ENCODE assay signal across 8 cellular contexts in genomic region chr16:85689285-85689949, GRCh38. TPM values are rescaled to one million over a fixed set of nuclear protein-coding genes. Genes with fewer than 3 reads are reported as not detected.
DNase-seq lines count a peak whose midpoint lies in the region; ATAC-seq, FAIRE-seq and TF ChIP-seq lines count a peak whose summit lies in the region.

No MANE protein-coding gene starts in this region.

- H3K27me3 ChIP-seq in AG04450 (ENCODE audit: control insufficient read depth, insufficient read depth, low read length) (peaks cover 7% of the 10 kb centered on the region), HCT116 (ENCODE audit: insufficient read depth, low read length) (no peaks in the 10 kb centered on the region), astrocyte (ENCODE audit: insufficient read depth, low read length) (no peaks in the 10 kb centered on the region)

- H3K4me3 Mint-ChIP-seq in astrocyte (ENCODE audit: unreplicated experiment) (peak overlapping the region; percentile 76), memory B cell (peak overlapping the region; percentile 62)

- peak overlapping the region; percentile 43 for H3K9ac ChIP-seq in HCT116 (ENCODE audit: low read length)
- no peak overlapping the region for H3K9ac ChIP-seq in astrocyte (ENCODE audit: low read length)

- no peaks in the 10 kb centered on the region for H3K9me2 ChIP-seq in HCT116 (ENCODE audit: insufficient read depth)

- H3K36me3 ChIP-seq in HCT116 (ENCODE audit: control insufficient read depth in 1 of 2, insufficient read depth in 2 of 2, low read length in 2 of 2) (peaks cover 5 to 9% of the 10 kb centered on the region in 2 experiments; a peak in 1 of 4 replicates), astrocyte (ENCODE audit: insufficient read depth, low read length) (no peaks in the 10 kb centered on the region)

- H3K36me3 Mint-ChIP-seq in astrocyte (ENCODE audit: low read depth, unreplicated experiment) (no peaks in the 10 kb centered on the region), memory B cell (no peaks in the 10 kb centered on the region)

- no peak for TF ChIP-seq RAD21 in HCT116 (IDR thresholded peaks at IDR 0.05; ENCODE audit: low read depth)

- TF ChIP-seq CTCF in AG04450 (IDR thresholded peaks at IDR 0.05; ENCODE audit: low read depth, low read length): no peak
- no peak for TF ChIP-seq CTCF in HCT116 (IDR thresholded peaks at IDR 0.05 in 2 of 3, conservative IDR thresholded peaks at IDR 0.05 in 1 of 3; ENCODE audit: borderline replicate concordance in 1 of 3, insufficient read depth in 1 of 3, low read depth in 2 of 3, low read length in 2 of 3)
- no peak for TF ChIP-seq CTCF in astrocyte (IDR thresholded peaks at IDR 0.05; ENCODE audit: insufficient read depth, low read depth, low read length)
- TF ChIP-seq CTCF in GM10248 (IDR thresholded peaks at IDR 0.05; ENCODE audit: control extremely low read depth, extremely low read depth, low read depth, missing control alignments): no peak

- ATAC-seq in HCT116 (peak; percentile 31), memory B cell (ENCODE audit: low read depth) (no peak), GM21526 (IDR thresholded peaks at IDR 0.05; ENCODE audit: low FRiP score, unreplicated experiment) (no peak), GM18498 (IDR thresholded peaks at IDR 0.05; ENCODE audit: unreplicated experiment) (no peak)

- H3K4me2 ChIP-seq in HCT116 (ENCODE audit: low read length) (peak overlapping the region; percentile 82), astrocyte (ENCODE audit: low read length) (peak overlapping the region; percentile 97)

- H3K9me3 Mint-ChIP-seq in astrocyte (ENCODE audit: unreplicated experiment) (peaks cover 2% of the 10 kb centered on the region), memory B cell (no peaks in the 10 kb centered on the region)

- CTCF ChIA-PET in AG04450 (lab: Charles Lee) (interaction anchor here (1.2 kb wide), 2 partner anchors 28 to 73 kb away, joined by 4 to 5 read pairs; no protein-coding TSS in a partner anchor), HCT116 (lab: Charles Lee) (interaction anchor here (0.6 to 1.0 kb wide), 2 partner anchors 28 to 437 kb away, joined by 3 read pairs; no protein-coding TSS in a partner anchor), GM10248 (lab: Yijun Ruan, JAX) (interaction anchor here (1.4 to 2.7 kb wide), 8 partner anchors 14 to 79 kb away, joined by 3 to 14 read pairs (median 4); no protein-coding TSS in a partner anchor)

- H3K9me3 ChIP-seq in AG04450 (ENCODE audit: control insufficient read depth, insufficient read depth, low read length) (no peaks in the 10 kb centered on the region), HCT116 (ENCODE audit: control insufficient read depth in 1 of 2, insufficient read depth in 1 of 2, low read depth in 1 of 2, low read length in 2 of 2) (no peaks in the 10 kb centered on the region), astrocyte (ENCODE audit: insufficient read depth, low read depth, low read length) (no peaks in the 10 kb centered on the region)

- H4K20me1 ChIP-seq in HCT116 (ENCODE audit: insufficient read depth) (no peaks in the 10 kb centered on the region; the same call in 1 of the 2 replicates), astrocyte (ENCODE audit: insufficient read depth, low read length) (no peaks in the 10 kb centered on the region)

- no peak for TF ChIP-seq POLR2A in HCT116 (IDR thresholded peaks at IDR 0.05; ENCODE audit: borderline replicate concordance, extremely low read depth, insufficient read depth, insufficient read length)

- H3K79me2 ChIP-seq in HCT116 (ENCODE audit: insufficient read depth, low read length): peaks cover 40% of the 10 kb centered on the region
- H3K79me2 ChIP-seq in astrocyte (ENCODE audit: insufficient read depth, low read length): peaks cover 7% of the 10 kb centered on the region

- no peak for FAIRE-seq in astrocyte (lab: Jason Lieb, UNC)

- H3K4me3 ChIP-seq in AG04450 (ENCODE audit: low read depth, low read length) (peak overlapping the region; percentile 55), HCT116 (replicated peaks in 1 of 2; ENCODE audit: low read depth in 1 of 2, low read length in 2 of 2) (peak overlapping the region; percentile 42 to 91), astrocyte (ENCODE audit: insufficient read depth, low read depth, low read length) (peak overlapping the region; percentile 49)

- H2AFZ ChIP-seq in HCT116 (ENCODE audit: low read depth, low read length, poor library complexity, severe bottlenecking): peak overlapping the region; percentile 91
- H2AFZ ChIP-seq in astrocyte (ENCODE audit: low read depth, low read length): peak overlapping the region; percentile 56

- peaks cover 14 to 24% of the 10 kb centered on the region in 2 experiments for H3K4me1 ChIP-seq in HCT116 (ENCODE audit: control insufficient read depth in 1 of 2, insufficient read depth in 2 of 2, low read length in 2 of 2)
- H3K4me1 ChIP-seq in astrocyte (ENCODE audit: insufficient read depth, low read length): peaks cover 4% of the 10 kb centered on the region

- BruUV-seq in HCT116 (replicated peaks; lab: Mats Ljungman, UMichigan): no TSS peak

- intact Hi-C loops in HCT116 (cut with micrococcal nuclease): loop anchor here (2.0 kb wide), 1 partner anchor 75 kb away; no protein-coding TSS in a partner anchor

- H3K4me1 Mint-ChIP-seq in astrocyte (ENCODE audit: low read depth, unreplicated experiment) (no peaks in the 10 kb centered on the region), memory B cell (peaks cover 3% of the 10 kb centered on the region)

- H3K27ac Mint-ChIP-seq in astrocyte (ENCODE audit: unreplicated experiment) (no peak overlapping the region), memory B cell (no peak overlapping the region)

- H3K27me3 Mint-ChIP-seq in astrocyte (ENCODE audit: low read depth, unreplicated experiment): peaks cover 14% of the 10 kb centered on the region
- H3K27me3 Mint-ChIP-seq in memory B cell: peaks cover 7% of the 10 kb centered on the region

- DNase-seq in AG04450 (ENCODE audit: low read depth, low spot score): no peak
- DNase-seq in HCT116 (ENCODE audit: low read depth, low spot score): no peak
- no peak for DNase-seq in astrocyte (ENCODE audit: low read depth)
- DNase-seq in memory B cell (ENCODE audit: low spot score in 2 of 2): peak in 1 of 2 donors; percentile 16
- no peak for DNase-seq in HuH-7 (ENCODE audit: low spot score)
- DNase-seq in GM10248 (ENCODE audit: extremely low spot score): no peak

- RAD21 ChIA-PET in HCT116 (lab: Charles Lee; ENCODE audit: low non-redundant PET in 1 of 2, low total read pairs in 2 of 2, uncharacterized antibody in 2 of 2, unreplicated experiment in 2 of 2): interaction anchor here in 1 of 2 experiments (0.6 kb wide), 1 partner anchor 48 kb away, joined by 3 read pairs; no protein-coding TSS in a partner anchor

- POLR2A ChIA-PET in AG04450 (lab: Yijun Ruan, JAX): no interaction called here
- POLR2A ChIA-PET in HCT116 (lab: Charles Lee): interaction anchor here (1.0 kb wide), 1 partner anchor 10 kb away, joined by 3 read pairs; no protein-coding TSS in a partner anchor
- POLR2A ChIA-PET in GM10248 (lab: Yijun Ruan, JAX): no interaction called here

- H3K27ac ChIP-seq in AG04450 (ENCODE audit: low read depth, low read length) (no peak overlapping the region), HCT116 (ENCODE audit: low read depth, low read length) (no peak overlapping the region), astrocyte (ENCODE audit: low read depth, low read length) (no peak overlapping the region)

TF ChIP-seq in HCT116, 20 proteins besides CTCF, POLR2A, EP300 and RAD21:
- TF ChIP-seq ELF1 (IDR thresholded peaks at IDR 0.05; ENCODE audit: borderline replicate concordance, low read depth): no peak
- no peak for TF ChIP-seq REST (IDR thresholded peaks at IDR 0.05; ENCODE audit: low read depth)
- no peak for TF ChIP-seq SRF (IDR thresholded peaks at IDR 0.05; ENCODE audit: low read depth)
- TF ChIP-seq EZH2phosphoT487 (IDR thresholded peaks at IDR 0.05; ENCODE audit: borderline replicate concordance): no peak
- no peak for TF ChIP-seq ZNF274 (IDR thresholded peaks at IDR 0.05; ENCODE audit: low read depth, low read length)
- no peak for TF ChIP-seq FOSL1 (IDR thresholded peaks at IDR 0.05; ENCODE audit: low read depth)

RNA-seq across cellular contexts. Expression of gene GINS2, which starts 0.7 kb away (rescaled TPM):
- 4.2 and 5.1 TPM in 2 replicates for polyA plus RNA-seq in AG04450 (2011; rRNA removed)
- polyA minus RNA-seq in AG04450 (2011; rRNA and poly(A)+ RNA removed): 2.9 and 3.8 TPM in 2 replicates
- 53.3 TPM for total RNA-seq in HCT116 (2021; ENCODE audit: unreplicated experiment)
- 10.8 and 19.4 TPM in 2 replicates for polyA plus RNA-seq in HCT116 (2012)
- total RNA-seq in astrocyte: 2.2 and 3.4 TPM in 2 replicates

Comparison
In these comparisons a context has a peak if more than half of its experiments do, and no peak if none do; other contexts are left out.
1. RNA of gene GINS2, which starts 0.7 kb away (total RNA-seq): 53.3 TPM in HCT116 (single experiment); 2.2 to 3.4 TPM in astrocyte; every median in the first group is over 10 times any median in the second.
2. Peak in every context shown above with its lines, with median percentiles within 50 percentile points of each other: H3K4me3 ChIP-seq.